1 cellular context compared by ENCODE assay signal in the genomic region with DNA sequence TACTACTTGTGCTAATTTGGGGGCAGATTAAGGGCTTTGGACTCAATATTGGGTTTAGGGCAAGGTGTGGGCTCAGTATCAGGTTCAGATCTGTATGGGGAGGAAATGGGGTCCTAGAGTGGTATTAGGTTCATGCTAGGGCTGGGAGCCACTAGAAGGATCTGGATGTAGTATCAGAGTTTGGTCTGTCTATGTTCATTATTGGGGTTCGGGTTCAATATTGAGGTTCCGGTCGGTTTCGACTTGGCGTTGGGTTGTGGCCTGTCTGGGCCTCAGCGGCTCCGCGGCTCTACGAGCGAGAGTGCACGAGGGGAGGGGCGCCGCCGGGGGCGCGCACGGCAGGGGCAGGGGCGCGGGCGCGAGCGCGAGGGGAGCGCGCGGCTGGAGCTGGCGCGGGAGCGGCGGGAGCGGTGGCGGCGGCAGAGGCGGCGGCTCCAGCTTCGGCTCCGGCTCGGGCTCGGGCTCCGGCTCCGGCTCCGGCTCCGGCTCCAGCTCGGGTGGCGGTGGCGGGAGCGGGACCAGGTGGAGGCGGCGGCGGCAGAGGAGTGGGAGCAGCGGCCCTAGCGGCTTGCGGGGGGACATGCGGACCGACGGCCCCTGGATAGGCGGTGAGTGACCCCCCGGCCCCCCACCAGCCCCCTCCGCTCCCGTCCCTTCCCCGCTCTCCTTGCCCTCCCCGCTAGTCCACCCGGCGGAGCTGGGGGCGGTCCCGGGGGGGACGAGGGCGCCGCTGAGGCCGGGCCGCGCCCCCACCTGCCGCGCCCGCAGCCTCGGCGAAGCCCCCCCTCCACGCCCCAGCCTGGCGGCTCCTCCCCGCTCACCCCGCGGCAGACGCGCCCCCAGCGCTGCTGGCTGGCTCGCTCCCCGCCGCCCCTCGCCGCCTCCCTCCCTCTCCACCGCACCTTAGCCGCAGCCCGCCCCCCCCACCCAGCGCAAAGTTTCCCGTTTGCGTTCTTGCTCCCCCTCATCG.
TF ChIP-seq lines count a peak whose summit lies in the region.

A gene (plus strand): TSS at position 401 of the 970 bp plus-strand sequence. CDS start 14,193 bp downstream, outside the sequence.

TF ChIP-seq in HepG2, 621 proteins besides CTCF, POLR2A, EP300 and RAD21 (continues in another document):
- TF ChIP-seq, protein P1, sequence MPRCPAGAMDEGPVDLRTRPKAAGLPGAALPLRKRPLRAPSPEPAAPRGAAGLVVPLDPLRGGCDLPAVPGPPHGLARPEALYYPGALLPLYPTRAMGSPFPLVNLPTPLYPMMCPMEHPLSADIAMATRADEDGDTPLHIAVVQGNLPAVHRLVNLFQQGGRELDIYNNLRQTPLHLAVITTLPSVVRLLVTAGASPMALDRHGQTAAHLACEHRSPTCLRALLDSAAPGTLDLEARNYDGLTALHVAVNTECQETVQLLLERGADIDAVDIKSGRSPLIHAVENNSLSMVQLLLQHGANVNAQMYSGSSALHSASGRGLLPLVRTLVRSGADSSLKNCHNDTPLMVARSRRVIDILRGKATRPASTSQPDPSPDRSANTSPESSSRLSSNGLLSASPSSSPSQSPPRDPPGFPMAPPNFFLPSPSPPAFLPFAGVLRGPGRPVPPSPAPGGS (CRISPR knock-in tag; IDR thresholded peaks at IDR 0.05), result 0 out of 2 replicates have a peak, but pooled peaks have one; percentile 47
- TF ChIP-seq, protein P2, sequence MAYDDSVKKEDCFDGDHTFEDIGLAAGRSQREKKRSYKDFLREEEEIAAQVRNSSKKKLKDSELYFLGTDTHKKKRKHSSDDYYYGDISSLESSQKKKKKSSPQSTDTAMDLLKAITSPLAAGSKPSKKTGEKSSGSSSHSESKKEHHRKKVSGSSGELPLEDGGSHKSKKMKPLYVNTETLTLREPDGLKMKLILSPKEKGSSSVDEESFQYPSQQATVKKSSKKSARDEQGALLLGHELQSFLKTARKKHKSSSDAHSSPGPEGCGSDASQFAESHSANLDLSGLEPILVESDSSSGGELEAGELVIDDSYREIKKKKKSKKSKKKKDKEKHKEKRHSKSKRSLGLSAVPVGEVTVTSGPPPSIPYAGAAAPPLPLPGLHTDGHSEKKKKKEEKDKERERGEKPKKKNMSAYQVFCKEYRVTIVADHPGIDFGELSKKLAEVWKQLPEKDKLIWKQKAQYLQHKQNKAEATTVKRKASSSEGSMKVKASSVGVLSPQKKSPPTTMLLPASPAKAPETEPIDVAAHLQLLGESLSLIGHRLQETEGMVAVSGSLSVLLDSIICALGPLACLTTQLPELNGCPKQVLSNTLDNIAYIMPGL (CRISPR knock-in tag; IDR thresholded peaks at IDR 0.05; ENCODE audit: borderline replicate concordance in 1 of 2, low read depth in 1 of 2), result 0 out of 4 replicates have a peak, but pooled peaks of 1 of the 2 experiments have one; percentile 36
- no peak for TF ChIP-seq ISX (CRISPR knock-in tag; conservative IDR thresholded peaks at IDR 0.05)
- TF ChIP-seq KDM4B (CRISPR knock-in tag; IDR thresholded peaks at IDR 0.05), result no peak
- no peak for TF ChIP-seq ZFP37 (CRISPR knock-in tag; IDR thresholded peaks at IDR 0.05; ENCODE audit: borderline replicate concordance)
- peak; percentile 79 for TF ChIP-seq ZFX (CRISPR knock-in tag; IDR thresholded peaks at IDR 0.05; ENCODE audit: low read depth)
- TF ChIP-seq ATF7 (IDR thresholded peaks at IDR 0.05), result no peak
- no peak for TF ChIP-seq ATF7 (CRISPR knock-in tag; IDR thresholded peaks at IDR 0.05)
- TF ChIP-seq, protein P3, sequence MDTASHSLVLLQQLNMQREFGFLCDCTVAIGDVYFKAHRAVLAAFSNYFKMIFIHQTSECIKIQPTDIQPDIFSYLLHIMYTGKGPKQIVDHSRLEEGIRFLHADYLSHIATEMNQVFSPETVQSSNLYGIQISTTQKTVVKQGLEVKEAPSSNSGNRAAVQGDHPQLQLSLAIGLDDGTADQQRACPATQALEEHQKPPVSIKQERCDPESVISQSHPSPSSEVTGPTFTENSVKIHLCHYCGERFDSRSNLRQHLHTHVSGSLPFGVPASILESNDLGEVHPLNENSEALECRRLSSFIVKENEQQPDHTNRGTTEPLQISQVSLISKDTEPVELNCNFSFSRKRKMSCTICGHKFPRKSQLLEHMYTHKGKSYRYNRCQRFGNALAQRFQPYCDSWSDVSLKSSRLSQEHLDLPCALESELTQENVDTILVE (CRISPR knock-in tag; IDR thresholded peaks at IDR 0.05), result peak; percentile 29; the same call in 1 of the 2 replicates
- TF ChIP-seq ZMYM4 (CRISPR knock-in tag; IDR thresholded peaks at IDR 0.05), result no peak
- TF ChIP-seq SALL1 (CRISPR knock-in tag; IDR thresholded peaks at IDR 0.05), result peak; percentile 33; the same call in 1 of the 2 replicates
- TF ChIP-seq SATB2 (CRISPR knock-in tag; IDR thresholded peaks at IDR 0.05), result no peak
- TF ChIP-seq ZFY (CRISPR knock-in tag; IDR thresholded peaks at IDR 0.05), result peak; percentile 79
- TF ChIP-seq, protein P4, sequence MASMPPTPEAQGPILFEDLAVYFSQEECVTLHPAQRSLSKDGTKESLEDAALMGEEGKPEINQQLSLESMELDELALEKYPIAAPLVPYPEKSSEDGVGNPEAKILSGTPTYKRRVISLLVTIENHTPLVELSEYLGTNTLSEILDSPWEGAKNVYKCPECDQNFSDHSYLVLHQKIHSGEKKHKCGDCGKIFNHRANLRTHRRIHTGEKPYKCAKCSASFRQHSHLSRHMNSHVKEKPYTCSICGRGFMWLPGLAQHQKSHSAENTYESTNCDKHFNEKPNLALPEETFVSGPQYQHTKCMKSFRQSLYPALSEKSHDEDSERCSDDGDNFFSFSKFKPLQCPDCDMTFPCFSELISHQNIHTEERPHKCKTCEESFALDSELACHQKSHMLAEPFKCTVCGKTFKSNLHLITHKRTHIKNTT (CRISPR knock-in tag; IDR thresholded peaks at IDR 0.05), result no peak
- TF ChIP-seq, protein P5, sequence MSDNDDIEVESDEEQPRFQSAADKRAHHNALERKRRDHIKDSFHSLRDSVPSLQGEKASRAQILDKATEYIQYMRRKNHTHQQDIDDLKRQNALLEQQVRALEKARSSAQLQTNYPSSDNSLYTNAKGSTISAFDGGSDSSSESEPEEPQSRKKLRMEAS (IDR thresholded peaks at IDR 0.05), result 0 out of 2 replicates have a peak, but pooled peaks have one; percentile 13
- TF ChIP-seq ETV6 (CRISPR knock-in tag; conservative IDR thresholded peaks at IDR 0.05), result no peak
- TF ChIP-seq NR1H2 (CRISPR knock-in tag; IDR thresholded peaks at IDR 0.05; ENCODE audit: borderline replicate concordance, low read depth), result no peak
- TF ChIP-seq, protein P6, sequence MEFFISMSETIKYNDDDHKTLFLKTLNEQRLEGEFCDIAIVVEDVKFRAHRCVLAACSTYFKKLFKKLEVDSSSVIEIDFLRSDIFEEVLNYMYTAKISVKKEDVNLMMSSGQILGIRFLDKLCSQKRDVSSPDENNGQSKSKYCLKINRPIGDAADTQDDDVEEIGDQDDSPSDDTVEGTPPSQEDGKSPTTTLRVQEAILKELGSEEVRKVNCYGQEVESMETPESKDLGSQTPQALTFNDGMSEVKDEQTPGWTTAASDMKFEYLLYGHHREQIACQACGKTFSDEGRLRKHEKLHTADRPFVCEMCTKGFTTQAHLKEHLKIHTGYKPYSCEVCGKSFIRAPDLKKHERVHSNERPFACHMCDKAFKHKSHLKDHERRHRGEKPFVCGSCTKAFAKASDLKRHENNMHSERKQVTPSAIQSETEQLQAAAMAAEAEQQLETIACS (CRISPR knock-in tag; IDR thresholded peaks at IDR 0.05), result peak; percentile 96
- TF ChIP-seq HOXA3 (CRISPR knock-in tag; IDR thresholded peaks at IDR 0.05), result peak; percentile 63; the same call in 1 of the 2 replicates
- TF ChIP-seq ZNF446 (CRISPR knock-in tag; IDR thresholded peaks at IDR 0.05), result 0 out of 2 replicates have a peak, but pooled peaks have one; percentile 30
- peak; percentile 30; the same call in 1 of the 2 replicates for TF ChIP-seq MYC (CRISPR knock-in tag; IDR thresholded peaks at IDR 0.05; ENCODE audit: borderline replicate concordance)
- TF ChIP-seq, protein P7, sequence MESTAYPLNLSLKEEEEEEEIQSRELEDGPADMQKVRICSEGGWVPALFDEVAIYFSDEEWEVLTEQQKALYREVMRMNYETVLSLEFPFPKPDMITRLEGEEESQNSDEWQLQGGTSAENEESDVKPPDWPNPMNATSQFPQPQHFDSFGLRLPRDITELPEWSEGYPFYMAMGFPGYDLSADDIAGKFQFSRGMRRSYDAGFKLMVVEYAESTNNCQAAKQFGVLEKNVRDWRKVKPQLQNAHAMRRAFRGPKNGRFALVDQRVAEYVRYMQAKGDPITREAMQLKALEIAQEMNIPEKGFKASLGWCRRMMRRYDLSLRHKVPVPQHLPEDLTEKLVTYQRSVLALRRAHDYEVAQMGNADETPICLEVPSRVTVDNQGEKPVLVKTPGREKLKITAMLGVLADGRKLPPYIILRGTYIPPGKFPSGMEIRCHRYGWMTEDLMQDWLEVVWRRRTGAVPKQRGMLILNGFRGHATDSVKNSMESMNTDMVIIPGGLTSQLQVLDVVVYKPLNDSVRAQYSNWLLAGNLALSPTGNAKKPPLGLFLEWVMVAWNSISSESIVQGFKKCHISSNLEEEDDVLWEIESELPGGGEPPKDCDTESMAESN (CRISPR knock-in tag; conservative IDR thresholded peaks at IDR 0.05), result 0 out of 2 replicates have a peak, but pooled peaks have one; percentile 25
- no peak for TF ChIP-seq ZNF274 (CRISPR knock-in tag; IDR thresholded peaks at IDR 0.05)
- TF ChIP-seq, protein P8, sequence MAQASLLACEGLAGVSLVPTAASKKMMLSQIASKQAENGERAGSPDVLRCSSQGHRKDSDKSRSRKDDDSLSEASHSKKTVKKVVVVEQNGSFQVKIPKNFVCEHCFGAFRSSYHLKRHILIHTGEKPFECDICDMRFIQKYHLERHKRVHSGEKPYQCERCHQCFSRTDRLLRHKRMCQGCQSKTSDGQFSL (CRISPR knock-in tag; IDR thresholded peaks at IDR 0.05), result no peak
- no peak for TF ChIP-seq CEBPB (IDR thresholded peaks at IDR 0.05; ENCODE audit: borderline replicate concordance, low read depth, low read length)
- peak; percentile 37; the same call in 1 of the 2 replicates for TF ChIP-seq KDM5A (IDR thresholded peaks at IDR 0.05; ENCODE audit: borderline replicate concordance, low read length)
- TF ChIP-seq ZNF550 (CRISPR knock-in tag; IDR thresholded peaks at IDR 0.05; ENCODE audit: borderline replicate concordance), result no peak
- TF ChIP-seq MAZ (IDR thresholded peaks at IDR 0.05; ENCODE audit: borderline replicate concordance, low read depth, low read length), result 0 out of 2 replicates have a peak, but pooled peaks have one; percentile 34
- TF ChIP-seq MAZ (CRISPR knock-in tag; IDR thresholded peaks at IDR 0.05; ENCODE audit: low read depth), result no peak
- TF ChIP-seq CENPX (CRISPR knock-in tag; IDR thresholded peaks at IDR 0.05), result no peak
- TF ChIP-seq FOXA1 (IDR thresholded peaks at IDR 0.05), result no peak
- no peak for TF ChIP-seq FOXA1 (CRISPR knock-in tag; IDR thresholded peaks at IDR 0.05)
- no peak for TF ChIP-seq MIXL1 (CRISPR knock-in tag; IDR thresholded peaks at IDR 0.05)
- TF ChIP-seq ZNF616 (CRISPR knock-in tag; IDR thresholded peaks at IDR 0.05; ENCODE audit: low read depth), result no peak
- TF ChIP-seq, protein P9, sequence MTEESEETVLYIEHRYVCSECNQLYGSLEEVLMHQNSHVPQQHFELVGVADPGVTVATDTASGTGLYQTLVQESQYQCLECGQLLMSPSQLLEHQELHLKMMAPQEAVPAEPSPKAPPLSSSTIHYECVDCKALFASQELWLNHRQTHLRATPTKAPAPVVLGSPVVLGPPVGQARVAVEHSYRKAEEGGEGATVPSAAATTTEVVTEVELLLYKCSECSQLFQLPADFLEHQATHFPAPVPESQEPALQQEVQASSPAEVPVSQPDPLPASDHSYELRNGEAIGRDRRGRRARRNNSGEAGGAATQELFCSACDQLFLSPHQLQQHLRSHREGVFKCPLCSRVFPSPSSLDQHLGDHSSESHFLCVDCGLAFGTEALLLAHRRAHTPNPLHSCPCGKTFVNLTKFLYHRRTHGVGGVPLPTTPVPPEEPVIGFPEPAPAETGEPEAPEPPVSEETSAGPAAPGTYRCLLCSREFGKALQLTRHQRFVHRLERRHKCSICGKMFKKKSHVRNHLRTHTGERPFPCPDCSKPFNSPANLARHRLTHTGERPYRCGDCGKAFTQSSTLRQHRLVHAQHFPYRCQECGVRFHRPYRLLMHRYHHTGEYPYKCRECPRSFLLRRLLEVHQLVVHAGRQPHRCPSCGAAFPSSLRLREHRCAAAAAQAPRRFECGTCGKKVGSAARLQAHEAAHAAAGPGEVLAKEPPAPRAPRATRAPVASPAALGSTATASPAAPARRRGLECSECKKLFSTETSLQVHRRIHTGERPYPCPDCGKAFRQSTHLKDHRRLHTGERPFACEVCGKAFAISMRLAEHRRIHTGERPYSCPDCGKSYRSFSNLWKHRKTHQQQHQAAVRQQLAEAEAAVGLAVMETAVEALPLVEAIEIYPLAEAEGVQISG (CRISPR knock-in tag; IDR thresholded peaks at IDR 0.05), result peak; percentile 49; the same call in 1 of the 2 replicates
- TF ChIP-seq, protein P10, sequence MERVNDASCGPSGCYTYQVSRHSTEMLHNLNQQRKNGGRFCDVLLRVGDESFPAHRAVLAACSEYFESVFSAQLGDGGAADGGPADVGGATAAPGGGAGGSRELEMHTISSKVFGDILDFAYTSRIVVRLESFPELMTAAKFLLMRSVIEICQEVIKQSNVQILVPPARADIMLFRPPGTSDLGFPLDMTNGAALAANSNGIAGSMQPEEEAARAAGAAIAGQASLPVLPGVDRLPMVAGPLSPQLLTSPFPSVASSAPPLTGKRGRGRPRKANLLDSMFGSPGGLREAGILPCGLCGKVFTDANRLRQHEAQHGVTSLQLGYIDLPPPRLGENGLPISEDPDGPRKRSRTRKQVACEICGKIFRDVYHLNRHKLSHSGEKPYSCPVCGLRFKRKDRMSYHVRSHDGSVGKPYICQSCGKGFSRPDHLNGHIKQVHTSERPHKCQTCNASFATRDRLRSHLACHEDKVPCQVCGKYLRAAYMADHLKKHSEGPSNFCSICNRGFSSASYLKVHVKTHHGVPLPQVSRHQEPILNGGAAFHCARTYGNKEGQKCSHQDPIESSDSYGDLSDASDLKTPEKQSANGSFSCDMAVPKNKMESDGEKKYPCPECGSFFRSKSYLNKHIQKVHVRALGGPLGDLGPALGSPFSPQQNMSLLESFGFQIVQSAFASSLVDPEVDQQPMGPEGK (CRISPR knock-in tag; IDR thresholded peaks at IDR 0.05), result peak; percentile 70
- 0 out of 2 replicates have a peak, but pooled peaks have one; percentile 28 for TF ChIP-seq ZNF563 (CRISPR knock-in tag; IDR thresholded peaks at IDR 0.05)
- TF ChIP-seq GATAD1 (CRISPR knock-in tag; IDR thresholded peaks at IDR 0.05), result no peak
- TF ChIP-seq NR2F2 (IDR thresholded peaks at IDR 0.05; ENCODE audit: borderline replicate concordance, low read depth), result no peak
- peak; percentile 34 for TF ChIP-seq YY1 (IDR thresholded peaks at IDR 0.05; ENCODE audit: insufficient read depth, insufficient replicate concordance, low read depth, low read length)
- no peak for TF ChIP-seq ZNF747 (CRISPR knock-in tag; IDR thresholded peaks at IDR 0.05; ENCODE audit: borderline replicate concordance)
- peak; percentile 56 for TF ChIP-seq SAP130 (CRISPR knock-in tag; IDR thresholded peaks at IDR 0.05; ENCODE audit: low read depth)
